18 cellular contexts compared by ENCODE assay signal in genomic region chr4:187232201-187232600, GRCh38.
DNase-seq lines count a peak whose midpoint lies in the region; ATAC-seq and TF ChIP-seq lines count a peak whose summit lies in the region.
"Had no signal": no experiment of that assay in that cellular context is flagged by ENCODE, and none has a peak within 500 bp of the region (broad histone marks: within the 10 kb centered on the region; RNA-seq: fewer than 3 reads in every experiment).

No MANE protein-coding gene starts in this region.

- peaks cover 42% of the 10 kb centered on the region for H3K4me1 Mint-ChIP-seq in nephron progenitor cell
- H3K4me1 Mint-ChIP-seq: CD4-positive, alpha-beta memory T cell had no signal

- peaks cover 4% of the 10 kb centered on the region for H3K27me3 Mint-ChIP-seq in nephron progenitor cell (ENCODE audit: low read depth, poor library complexity)
- H3K27me3 Mint-ChIP-seq: CD4-positive, alpha-beta memory T cell had no signal

- intact Hi-C loops in sciatic nerve (cut with DNase I): no loop called here

- H3K4me3 ChIP-seq in RWPE2 (ENCODE audit: severe bottlenecking): no peak overlapping the region
- H3K4me3 ChIP-seq: GM23248 had no signal

- H3K36me3 ChIP-seq in RWPE2 (ENCODE audit: low read depth): no peaks in the 10 kb centered on the region

- peak; percentile 83 for DNase-seq in NCI-H69 (lab: John Stamatoyannopoulos, UW)
- no peak for DNase-seq in RWPE2 (ENCODE audit: low spot score)
- DNase-seq in epithelial cell of prostate (ENCODE audit: low read depth, low spot score): peak; percentile 51
- no peak for DNase-seq in nephron progenitor cell
- no peak for DNase-seq in dedifferentiated amniotic fluid mesenchymal stem cell (ENCODE audit: extremely low spot score)
- DNase-seq in sciatic nerve (ENCODE audit: low spot score): no peak
- no peak for DNase-seq in H4 (ENCODE audit: low spot score)
- DNase-seq in GM03348 (ENCODE audit: low spot score): no peak
- DNase-seq: C1 segment of cervical spinal cord; Calu3; CD4-positive, alpha-beta memory T cell; COR-L47; DMS53; DMS79 treated with DMSO at 0.1 percent for 48 hours; GF-D8; GM23248; H9 had no signal

- peaks cover 36% of the 10 kb centered on the region for H3K4me1 ChIP-seq in RWPE2 (ENCODE audit: insufficient read depth, poor library complexity, severe bottlenecking)

- no peaks in the 10 kb centered on the region for H3K9me3 Mint-ChIP-seq in nephron progenitor cell
- H3K9me3 Mint-ChIP-seq: H9 had no signal

- H3K4me3 Mint-ChIP-seq in nephron progenitor cell: no peak overlapping the region
- H3K4me3 Mint-ChIP-seq: CD4-positive, alpha-beta memory T cell; H9 had no signal

- no peaks in the 10 kb centered on the region for H3K36me3 Mint-ChIP-seq in nephron progenitor cell (ENCODE audit: low read depth)
- H3K36me3 Mint-ChIP-seq: CD4-positive, alpha-beta memory T cell had no signal

- ATAC-seq in RWPE2 (ENCODE audit: low read depth) (peak; percentile 49; the same call in 2 of the 3 replicates), sciatic nerve (no peak)
- ATAC-seq: HCT116 had no signal

- peak overlapping the region; percentile 66 for H3K27ac Mint-ChIP-seq in nephron progenitor cell
- H3K27ac Mint-ChIP-seq: CD4-positive, alpha-beta memory T cell; H9 had no signal

- H3K27ac ChIP-seq in RWPE2 (ENCODE audit: poor library complexity, severe bottlenecking) (no peak overlapping the region), epithelial cell of prostate (no peak overlapping the region)
- H3K27ac ChIP-seq: GM23248 had no signal

- TF ChIP-seq CTCF in RWPE2 (IDR thresholded peaks at IDR 0.05; ENCODE audit: poor library complexity, severe bottlenecking) (no peak), nephron progenitor cell (IDR thresholded peaks at IDR 0.05) (no peak)

- no peaks in the 10 kb centered on the region for H3K9me3 ChIP-seq in RWPE2 (ENCODE audit: severe bottlenecking)

- H3K27me3 ChIP-seq in RWPE2 (ENCODE audit: insufficient read depth, poor library complexity, severe bottlenecking): no peaks in the 10 kb centered on the region

Comparison
In these comparisons a context has a peak if more than half of its experiments do, and no peak if none do; other contexts are left out.
1. DNase-seq: peak in NCI-H69 (single experiment) and epithelial cell of prostate (single experiment); none in RWPE2 (single experiment), nephron progenitor cell (single experiment), dedifferentiated amniotic fluid mesenchymal stem cell (single experiment), sciatic nerve (single experiment), H4 (single experiment) and GM03348 (single experiment).